In the genomic region with DNA sequence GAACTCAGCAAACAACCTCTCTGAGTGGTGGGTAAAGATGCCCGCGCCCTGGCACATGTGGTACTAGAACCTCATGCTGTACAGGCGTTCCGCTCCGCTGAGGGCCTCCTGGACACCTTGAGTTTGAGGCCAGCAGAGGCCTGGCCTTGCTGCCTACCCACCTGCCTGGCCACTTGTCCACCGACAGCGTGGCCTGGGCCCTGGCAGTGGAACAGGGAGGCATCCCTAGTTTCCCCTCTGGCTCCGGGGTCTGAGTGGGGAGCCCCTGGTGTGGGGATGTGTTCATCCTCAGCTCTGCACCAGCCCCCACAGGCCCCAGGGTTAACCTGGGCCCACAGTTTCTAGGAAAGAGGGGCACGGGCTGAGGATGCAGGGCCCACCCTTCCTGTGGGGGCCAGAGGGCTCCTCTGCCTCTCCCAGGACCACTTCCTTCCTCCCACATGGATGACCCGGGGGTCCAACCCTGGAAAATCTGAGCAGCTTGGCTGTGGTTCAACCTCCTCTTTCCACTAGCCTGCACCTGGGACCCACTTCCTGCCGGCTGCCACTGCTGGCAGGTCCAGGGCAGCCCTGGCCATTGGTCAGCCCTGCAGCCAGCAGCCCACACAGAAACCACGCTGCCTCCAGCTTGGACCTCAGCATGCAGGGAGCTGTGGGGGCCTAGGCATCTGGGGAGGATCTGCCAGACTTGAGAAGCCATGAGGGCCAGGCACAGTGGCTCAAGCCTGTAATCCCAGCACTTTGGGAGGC, we compare ENCODE assay signal across 14 cellular contexts.
"Had no signal": no experiment of that assay in that cellular context is flagged by ENCODE, and none has a peak within 500 bp of the region (broad histone marks: within the 10 kb centered on the region; RNA-seq: fewer than 3 reads in every experiment).

No MANE protein-coding gene starts in this region.

- H3K9me3 ChIP-seq: gastrocnemius medialis, sigmoid colon, thoracic aorta had no signal

- H3K27me3 ChIP-seq: brain microvascular endothelial cell, sigmoid colon had no signal

- DNase-seq: activated CD4-positive, alpha-beta T cell treated with anti-CD3 and anti-CD28 coated beads, Interleukin-2, amount 10 ng/mL, durations not matched to agents 24 days and 14 days; activated CD4-positive, CD25-positive, alpha-beta regulatory T cell; activated CD8-positive, alpha-beta memory T cell treated with anti-CD3 and anti-CD28 coated beads, Interleukin-2, amount 50 U/mL, for 48 hours; activated gamma-delta T cell; activated naive CD8-positive, alpha-beta T cell treated with anti-CD3 and anti-CD28 coated beads, Interleukin-2, amount 10 ng/mL, durations not matched to agents 7 days and 5 days; activated T-cell treated with anti-CD3 and anti-CD28 coated beads, Interleukin-2, amount 50 U/mL, for 72 hours; anterior cingulate cortex; brain microvascular endothelial cell; gastrocnemius medialis; occipital lobe; sigmoid colon; stimulated activated CD4-positive, alpha-beta T cell treated with anti-CD3 and anti-CD28 coated beads, Interleukin-12 subunit alpha, Interleukin-12 subunit beta, amount 100 ng/mL, for 4 hours; stimulated activated CD4-positive, alpha-beta T cell treated with anti-CD3 and anti-CD28 coated beads, Interleukin-2, amount 100 ng/mL, for 24 hours had no signal

- H3K27ac ChIP-seq: brain microvascular endothelial cell, gastrocnemius medialis, thoracic aorta had no signal

- ATAC-seq: activated T-cell treated with anti-CD3 and anti-CD28 coated beads, Interleukin-2, amount 50 U/mL, for 72 hours; gastrocnemius medialis had no signal

- H3K36me3 ChIP-seq: brain microvascular endothelial cell, gastrocnemius medialis, sigmoid colon, thoracic aorta had no signal

- H3K4me3 ChIP-seq: gastrocnemius medialis, sigmoid colon, thoracic aorta had no signal
